1 cellular context compared by ENCODE assay signal in genomic region chr9:19113964-19114679, GRCh38.
TF ChIP-seq lines count a peak whose summit lies in the region.

No MANE protein-coding gene starts in this region.

TF ChIP-seq in HepG2, 621 proteins besides CTCF, POLR2A, EP300 and RAD21 (continued from another document):
- TF ChIP-seq KIAA2018 (CRISPR knock-in tag; IDR thresholded peaks at IDR 0.05; ENCODE audit: borderline replicate concordance) (no peak), ATRX (CRISPR knock-in tag; IDR thresholded peaks at IDR 0.05; ENCODE audit: borderline replicate concordance) (no peak), SSRP1 (CRISPR knock-in tag; IDR thresholded peaks at IDR 0.05) (0 out of 2 replicates have a peak, but pooled peaks have one; percentile 22), PHF21A (CRISPR knock-in tag; IDR thresholded peaks at IDR 0.05) (no peak), MAX (IDR thresholded peaks at IDR 0.05) (0 out of 2 replicates have a peak, but pooled peaks have one; percentile 17), NR2C2 (CRISPR knock-in tag; IDR thresholded peaks at IDR 0.05; ENCODE audit: borderline replicate concordance) (no peak), ATF7-NPFF (CRISPR knock-in tag; IDR thresholded peaks at IDR 0.05; ENCODE audit: low read depth) (no peak), ZNF572 (CRISPR knock-in tag; IDR thresholded peaks at IDR 0.05) (no peak), ZNF580 (CRISPR knock-in tag; IDR thresholded peaks at IDR 0.05; ENCODE audit: borderline replicate concordance, low read depth) (no peak), GATAD2A (CRISPR knock-in tag; IDR thresholded peaks at IDR 0.05) (peak; percentile 31; the same call in 1 of the 2 replicates)
- TF ChIP-seq, protein P1, sequence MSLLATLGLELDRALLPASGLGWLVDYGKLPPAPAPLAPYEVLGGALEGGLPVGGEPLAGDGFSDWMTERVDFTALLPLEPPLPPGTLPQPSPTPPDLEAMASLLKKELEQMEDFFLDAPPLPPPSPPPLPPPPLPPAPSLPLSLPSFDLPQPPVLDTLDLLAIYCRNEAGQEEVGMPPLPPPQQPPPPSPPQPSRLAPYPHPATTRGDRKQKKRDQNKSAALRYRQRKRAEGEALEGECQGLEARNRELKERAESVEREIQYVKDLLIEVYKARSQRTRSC (CRISPR knock-in tag; IDR thresholded peaks at IDR 0.05; ENCODE audit: low read depth), result no peak
